Comparison of ENCODE assay signal across 14 cellular contexts in genomic region chr2:152467677-152468406, GRCh38.
DNase-seq lines count a peak whose midpoint lies in the region; ATAC-seq and TF ChIP-seq lines count a peak whose summit lies in the region.
"Had no signal": no experiment of that assay in that cellular context is flagged by ENCODE, and none has a peak within 500 bp of the region (broad histone marks: within the 10 kb centered on the region; RNA-seq: fewer than 3 reads in every experiment).

No MANE protein-coding gene starts in this region.

- TF ChIP-seq CTCF in neutrophil (IDR thresholded peaks at IDR 0.05): no peak

- intact Hi-C loops in dendritic cell treated with granulocyte-macrophage colony-stimulating factor and Interleukin-4, amounts not matched to agents 40 ng/mL and 50 ng/mL, for 4 days (cut with micrococcal nuclease): no loop called here

- no peak overlapping the region for H3K4me3 ChIP-seq in BLaER1
- no peak overlapping the region for H3K4me3 ChIP-seq in HUES64 (ENCODE audit: low read length)
- H3K4me3 ChIP-seq in neutrophil (ENCODE audit: low read depth in 1 of 2, low read length in 1 of 2): peak overlapping the region; percentile 26 to 43
- H3K4me3 ChIP-seq: HAP-1 had no signal

- H3K27ac Mint-ChIP-seq in dendritic cell treated with granulocyte-macrophage colony-stimulating factor and Interleukin-4, amounts not matched to agents 40 ng/mL and 50 ng/mL, for 4 days: peak overlapping the region; percentile 52
- no peak overlapping the region for H3K27ac Mint-ChIP-seq in T-helper 17 cell
- H3K27ac Mint-ChIP-seq: activated T-helper 2 cell treated with anti-CD3 and anti-CD28 coated beads, Interferon-gamma antibody, Interleukin-2, Interleukin-4, amounts not matched to agents 10 μg/mL and 5 μg/mL and 100 μg/mL, durations not matched to agents 14 hours and 24 hours and 36 hours had no signal

- H3K36me3 ChIP-seq in BLaER1 (peaks cover 7% of the 10 kb centered on the region; the same call in 1 of the 2 replicates), HUES64 (ENCODE audit: insufficient read depth, low read length) (no peaks in the 10 kb centered on the region), neutrophil (no peaks in the 10 kb centered on the region)
- H3K36me3 ChIP-seq: BE2C, HAP-1 had no signal

- H3K4me2 ChIP-seq in BLaER1: peak overlapping the region; percentile 61

- H3K27ac ChIP-seq in BLaER1 (0 out of 2 replicates have a peak overlapping the region, but pooled peaks have one; percentile 19), HUES64 (ENCODE audit: low read depth, low read length) (peak overlapping the region; percentile 32; the same call in 1 of the 2 replicates), neutrophil (peak overlapping the region; percentile 91)

- H3K9me3 ChIP-seq in BLaER1 (no peaks in the 10 kb centered on the region), HUES64 (ENCODE audit: insufficient read depth, low read depth, low read length) (no peaks in the 10 kb centered on the region), neutrophil (no peaks in the 10 kb centered on the region), T-helper 17 cell (ENCODE audit: control insufficient read depth, low read length, poor library complexity, severe bottlenecking) (no peaks in the 10 kb centered on the region)
- H3K9me3 ChIP-seq: BE2C, HAP-1 had no signal

- H3K9ac ChIP-seq in BLaER1 (no peak overlapping the region), HUES64 (ENCODE audit: low read depth, low read length) (no peak overlapping the region)

- no peak for DNase-seq in NCI-H748 treated with DMSO at 0.1 percent for 48 hours (lab: John Stamatoyannopoulos, UW)
- no peak for DNase-seq in activated CD4-positive, CD25-positive, alpha-beta regulatory T cell treated with anti-CD3 and anti-CD28 coated beads, Interleukin-2, amount 50 U/mL, for 72 hours
- no peak for DNase-seq in activated effector memory CD4-positive, alpha-beta T cell treated with anti-CD3 and anti-CD28 coated beads, Interleukin-2, amount 50 U/mL, for 16 hours
- DNase-seq in T-helper 17 cell: no peak
- DNase-seq: activated CD4-positive, alpha-beta T cell treated with anti-CD3 and anti-CD28 coated beads for 4 hours; BE2C; NCI-H510A treated with DMSO at 0.1 percent for 48 hours; stimulated activated CD4-positive, alpha-beta T cell treated with anti-CD3 and anti-CD28 coated beads, Interleukin-2, amount 100 ng/mL, for 24 hours had no signal

- H3K27me3 ChIP-seq in BLaER1 (no peaks in the 10 kb centered on the region), HUES64 (ENCODE audit: insufficient read depth, low read length) (no peaks in the 10 kb centered on the region), neutrophil (no peaks in the 10 kb centered on the region)
- H3K27me3 ChIP-seq: BE2C had no signal

- no peak for ATAC-seq in T-helper 17 cell

- 87% methylated on average over 4 of the region's 4 CpGs for WGBS in HUES64

- no peaks in the 10 kb centered on the region for H3K36me3 Mint-ChIP-seq in dendritic cell treated with granulocyte-macrophage colony-stimulating factor and Interleukin-4, amounts not matched to agents 40 ng/mL and 50 ng/mL, for 4 days (ENCODE audit: low read depth)
- H3K36me3 Mint-ChIP-seq in T-helper 17 cell (ENCODE audit: low read depth): peaks cover 3% of the 10 kb centered on the region

- no peak overlapping the region for H3K4me3 Mint-ChIP-seq in dendritic cell treated with granulocyte-macrophage colony-stimulating factor and Interleukin-4, amounts not matched to agents 40 ng/mL and 50 ng/mL, for 4 days
- H3K4me3 Mint-ChIP-seq in T-helper 17 cell: no peak overlapping the region

- H3K4me1 ChIP-seq in BLaER1: peaks cover 93% of the 10 kb centered on the region
- H3K4me1 ChIP-seq in HUES64 (ENCODE audit: insufficient read depth, low read length): peaks cover 85% of the 10 kb centered on the region
- peaks cover 51% of the 10 kb centered on the region in 2 experiments for H3K4me1 ChIP-seq in neutrophil (ENCODE audit: control insufficient read depth in 1 of 2, insufficient read depth in 1 of 2, low read depth in 1 of 2, low read length in 1 of 2)
- H3K4me1 ChIP-seq: BE2C had no signal

- H4K20me1 ChIP-seq in BLaER1: peaks cover 100% of the 10 kb centered on the region

- H3K9me3 Mint-ChIP-seq in dendritic cell treated with granulocyte-macrophage colony-stimulating factor and Interleukin-4, amounts not matched to agents 40 ng/mL and 50 ng/mL, for 4 days: no peaks in the 10 kb centered on the region
- H3K9me3 Mint-ChIP-seq: activated T-helper 2 cell treated with anti-CD3 and anti-CD28 coated beads, Interferon-gamma antibody, Interleukin-2, Interleukin-4, amounts not matched to agents 10 μg/mL and 5 μg/mL and 100 μg/mL, durations not matched to agents 14 hours and 24 hours and 36 hours had no signal

- H3K27me3 Mint-ChIP-seq in dendritic cell treated with granulocyte-macrophage colony-stimulating factor and Interleukin-4, amounts not matched to agents 40 ng/mL and 50 ng/mL, for 4 days: no peaks in the 10 kb centered on the region
- H3K27me3 Mint-ChIP-seq in T-helper 17 cell: peaks cover 44% of the 10 kb centered on the region

- peaks cover 39% of the 10 kb centered on the region for H3K4me1 Mint-ChIP-seq in dendritic cell treated with granulocyte-macrophage colony-stimulating factor and Interleukin-4, amounts not matched to agents 40 ng/mL and 50 ng/mL, for 4 days (ENCODE audit: low read depth)
- peaks cover 8% of the 10 kb centered on the region for H3K4me1 Mint-ChIP-seq in T-helper 17 cell

Comparison
In these comparisons a context has a peak if more than half of its experiments do, and no peak if none do; other contexts are left out.
1. H3K27ac ChIP-seq: peak in every context shown above with its lines; median percentile 91 in neutrophil; 32 in HUES64; 19 in BLaER1.
2. H3K4me3 ChIP-seq: peak in neutrophil (2 of 2); none in BLaER1 (single experiment) and HUES64 (single experiment).